1 cellular context compared by ENCODE assay signal in the genomic region with DNA sequence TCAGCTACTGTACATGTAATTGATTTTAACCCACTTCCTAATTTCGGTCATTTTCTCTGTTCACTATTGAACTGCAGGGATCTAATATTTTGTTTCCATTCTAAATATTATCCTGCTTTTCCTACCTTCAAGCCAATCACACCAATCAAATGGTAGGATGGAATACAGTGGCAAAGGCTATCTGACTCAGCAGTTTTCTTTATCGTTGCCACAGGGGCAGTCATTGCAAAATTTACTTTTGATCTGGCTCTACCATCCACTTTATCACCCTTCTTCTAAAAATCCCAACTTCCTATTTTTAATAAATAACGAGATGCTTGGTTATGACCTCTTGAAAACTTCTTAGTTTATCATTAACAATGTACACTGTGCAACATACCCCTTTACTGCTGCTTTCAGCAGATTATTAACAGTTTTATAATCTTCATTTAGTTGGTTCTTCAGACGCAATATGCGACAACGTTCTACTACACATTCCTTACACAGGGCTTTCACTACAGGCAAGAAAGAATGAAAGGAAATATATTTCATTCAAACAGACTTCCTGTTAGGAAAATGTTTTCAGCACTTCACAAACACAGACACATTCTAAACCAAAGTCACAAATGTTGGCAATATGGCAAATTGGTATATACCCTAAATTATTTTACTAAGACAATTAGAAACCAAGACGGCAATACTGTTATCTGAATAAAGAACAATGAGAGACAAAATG.
A peak's percentile ranks its signal among the peaks of the same experiment; 100 is the strongest.
TF ChIP-seq lines count a peak whose summit lies in the region.

No MANE protein-coding gene starts in this region.

TF ChIP-seq in liver, 16 proteins besides CTCF, POLR2A, EP300 and RAD21 (continued from another document):
- TF ChIP-seq, protein P1, sequence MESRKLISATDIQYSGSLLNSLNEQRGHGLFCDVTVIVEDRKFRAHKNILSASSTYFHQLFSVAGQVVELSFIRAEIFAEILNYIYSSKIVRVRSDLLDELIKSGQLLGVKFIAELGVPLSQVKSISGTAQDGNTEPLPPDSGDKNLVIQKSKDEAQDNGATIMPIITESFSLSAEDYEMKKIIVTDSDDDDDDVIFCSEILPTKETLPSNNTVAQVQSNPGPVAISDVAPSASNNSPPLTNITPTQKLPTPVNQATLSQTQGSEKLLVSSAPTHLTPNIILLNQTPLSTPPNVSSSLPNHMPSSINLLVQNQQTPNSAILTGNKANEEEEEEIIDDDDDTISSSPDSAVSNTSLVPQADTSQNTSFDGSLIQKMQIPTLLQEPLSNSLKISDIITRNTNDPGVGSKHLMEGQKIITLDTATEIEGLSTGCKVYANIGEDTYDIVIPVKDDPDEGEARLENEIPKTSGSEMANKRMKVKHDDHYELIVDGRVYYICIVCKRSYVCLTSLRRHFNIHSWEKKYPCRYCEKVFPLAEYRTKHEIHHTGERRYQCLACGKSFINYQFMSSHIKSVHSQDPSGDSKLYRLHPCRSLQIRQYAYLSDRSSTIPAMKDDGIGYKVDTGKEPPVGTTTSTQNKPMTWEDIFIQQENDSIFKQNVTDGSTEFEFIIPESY (IDR thresholded peaks at IDR 0.05): no peak
- TF ChIP-seq YY1 (IDR thresholded peaks at IDR 0.05): peak; percentile 40
- TF ChIP-seq, protein P2, sequence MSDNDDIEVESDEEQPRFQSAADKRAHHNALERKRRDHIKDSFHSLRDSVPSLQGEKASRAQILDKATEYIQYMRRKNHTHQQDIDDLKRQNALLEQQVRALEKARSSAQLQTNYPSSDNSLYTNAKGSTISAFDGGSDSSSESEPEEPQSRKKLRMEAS (IDR thresholded peaks at IDR 0.05): no peak
- TF ChIP-seq RXRA (IDR thresholded peaks at IDR 0.05): peak in 1 of 2 donors; percentile 19
- no peak for TF ChIP-seq HNF4G (IDR thresholded peaks at IDR 0.05)
